13 cellular contexts compared by ENCODE assay signal in the genomic region with DNA sequence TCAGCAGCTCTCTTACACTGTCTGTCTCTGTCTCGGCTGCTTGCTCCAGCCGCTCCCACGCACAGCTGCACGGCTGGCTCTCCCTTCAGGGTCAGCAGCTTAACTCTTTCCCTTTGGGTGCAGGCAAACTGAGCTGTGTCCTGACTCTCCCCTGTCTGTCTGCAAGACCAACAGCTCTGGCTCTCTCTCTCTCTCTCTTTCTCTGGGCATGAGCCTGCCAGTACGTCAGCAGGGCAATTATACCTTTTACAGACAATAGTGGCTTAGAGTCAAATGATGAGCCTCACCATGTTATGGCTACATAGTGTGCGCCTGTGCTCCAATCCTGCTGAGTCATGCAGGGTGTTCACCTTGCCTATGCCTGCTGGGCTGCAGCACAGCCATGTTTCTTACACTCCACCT.
A peak's percentile ranks its signal among the peaks of the same experiment; 100 is the strongest.
DNase-seq lines count a peak whose midpoint lies in the region; ATAC-seq, FAIRE-seq and TF ChIP-seq lines count a peak whose summit lies in the region.
"Had no signal": no experiment of that assay in that cellular context is flagged by ENCODE, and none has a peak within 500 bp of the region (broad histone marks: within the 10 kb centered on the region; RNA-seq: fewer than 3 reads in every experiment).

No MANE protein-coding gene starts in this region.

- BruUV-seq in K562 (replicated peaks; lab: Mats Ljungman, UMichigan) = no TSS peak

- no peak overlapping the region for H3K27ac ChIP-seq in DND-41 (ENCODE audit: low read length)
- H3K27ac ChIP-seq in K562 (ENCODE audit: extremely low read depth, low read depth, low read length) = no peak overlapping the region

- H3K27me3 ChIP-seq in DND-41 (ENCODE audit: insufficient read depth, low read length, poor library complexity) (no peaks in the 10 kb centered on the region), K562 (ENCODE audit: control insufficient read depth in 2 of 2, insufficient read depth in 2 of 2, low read length in 2 of 2) (no peaks in the 10 kb centered on the region)

- FAIRE-seq in K562 (lab: Jason Lieb, UNC) = peak; percentile 6

- peaks cover 65% of the 10 kb centered on the region for H3K36me3 ChIP-seq in DND-41 (ENCODE audit: insufficient read depth, low read length)
- no peaks in the 10 kb centered on the region for H3K36me3 ChIP-seq in K562 (ENCODE audit: control insufficient read depth, insufficient read depth, low read length)

- no peak overlapping the region for H2AFZ ChIP-seq in DND-41 (ENCODE audit: low read depth, low read length)
- peak overlapping the region; percentile 65; the same call in 1 of the 2 replicates for H2AFZ ChIP-seq in K562 (ENCODE audit: low read depth, low read length)

- TF ChIP-seq CTCF in DND-41 (IDR thresholded peaks at IDR 0.05; ENCODE audit: borderline replicate concordance, extremely low read depth, low read length, poor library complexity, severe bottlenecking) = no peak
- no peak for TF ChIP-seq CTCF in K562 (IDR thresholded peaks at IDR 0.05 in 2 of 3, conservative IDR thresholded peaks at IDR 0.05 in 1 of 3; ENCODE audit: insufficient read depth in 2 of 3, low read depth in 1 of 3, low read length in 3 of 3)

- CTCF ChIA-PET in K562 (lab: Yijun Ruan, JAX; ENCODE audit: low intra/inter-chr PET ratio) = no interaction called here

- H3K9ac ChIP-seq in DND-41 (ENCODE audit: low read depth, low read length) = no peak overlapping the region
- no peak overlapping the region for H3K9ac ChIP-seq in K562 (ENCODE audit: insufficient read depth in 1 of 2, low read depth in 2 of 2, low read length in 2 of 2)

- no peak overlapping the region for H3K4me2 ChIP-seq in DND-41 (ENCODE audit: insufficient read depth, low read length)
- H3K4me2 ChIP-seq in K562 (ENCODE audit: insufficient read depth, low read length) = peak overlapping the region; percentile 54

- H4K20me1 ChIP-seq in DND-41 (ENCODE audit: insufficient read depth, low read length) (no peaks in the 10 kb centered on the region), K562 (replicated peaks; ENCODE audit: control insufficient read depth, insufficient read depth, low read length) (no peaks in the 10 kb centered on the region)

- no peak; the same call in 2 of the 3 replicates for ATAC-seq in DND-41 (ENCODE audit: insufficient read depth, low read depth)
- ATAC-seq in K562 = peak; percentile 90
- ATAC-seq in left colon = no peak

- POLR2A ChIA-PET in K562 (lab: Yijun Ruan, JAX) = interaction anchor here (0.6 kb wide), 1 partner anchor 379 kb away, joined by 3 read pairs; no protein-coding TSS in a partner anchor

- TF ChIP-seq RAD21 in K562 (CRISPR knock-in tag; conservative IDR thresholded peaks at IDR 0.05 in 1 of 2, IDR thresholded peaks at IDR 0.05 in 1 of 2) = no peak

- in situ Hi-C loops in K562 (cut with MboI) = no loop called here

- H3K79me2 ChIP-seq in DND-41 (ENCODE audit: insufficient read depth, low read length) (peaks cover 72% of the 10 kb centered on the region), K562 (ENCODE audit: control insufficient read depth, insufficient read depth, low read length) (no peaks in the 10 kb centered on the region)

- H3K4me1 ChIP-seq in DND-41 (ENCODE audit: insufficient read depth, low read length) = peaks cover 2% of the 10 kb centered on the region; the same call in 1 of the 2 replicates
- H3K4me1 ChIP-seq in K562 (replicated peaks in 1 of 2; ENCODE audit: control insufficient read depth in 2 of 2, insufficient read depth in 2 of 2, low read length in 2 of 2) = peaks cover 0 to 2% of the 10 kb centered on the region in 2 experiments; a peak in 1 of 5 replicates

- 0% methylated on average over 6 of the region's 6 CpGs for WGBS in K562 (ENCODE audit: insufficient coverage, low coverage, missing lambda C conversion rate)

- TF ChIP-seq EP300 in K562 (IDR thresholded peaks at IDR 0.05; ENCODE audit: low read length) = no peak

- H3K9me3 ChIP-seq in DND-41 (ENCODE audit: insufficient read depth, low read length, severe bottlenecking) (peaks cover 58% of the 10 kb centered on the region), K562 (replicated peaks; ENCODE audit: control insufficient read depth, insufficient read depth, low read depth, low read length) (no peaks in the 10 kb centered on the region)

- no peaks in the 10 kb centered on the region for H3K9me1 ChIP-seq in K562 (ENCODE audit: control insufficient read depth, insufficient read depth, low read length)

- no peak overlapping the region for H3K4me3 ChIP-seq in DND-41 (ENCODE audit: low read depth in 1 of 2, low read length in 2 of 2)
- 0 out of 2 replicates have a peak overlapping the region, but pooled peaks have one; percentile 5 for H3K4me3 ChIP-seq in K562

- intact Hi-C loops in K562 (cut with micrococcal nuclease) (no loop called here), left colon (cut with DNase I, micrococcal nuclease) (no loop called here)

- peak; percentile 54 for DNase-seq in DND-41
- peak; percentile 7 for DNase-seq in HT1080 (ENCODE audit: low read depth)
- peak in 3 of 4 experiments; percentile 11 to 50 (median 15) for DNase-seq in K562 (ENCODE audit: extremely low read depth in 1 of 4, low spot score in 3 of 4)
- DNase-seq in kidney glomerular epithelial cell (lab: John Stamatoyannopoulos, UW) = peak; percentile 5
- DNase-seq in left colon = no peak
- DNase-seq in NCI-H1048 (lab: John Stamatoyannopoulos, UW) = no peak
- DNase-seq in KG1 (lab: John Stamatoyannopoulos, UW) = no peak
- DNase-seq in NCI-H146 (lab: John Stamatoyannopoulos, UW) = no peak
- DNase-seq: activated CD4-positive, alpha-beta T cell treated with anti-CD3 and anti-CD28 coated beads, Interleukin-2, amount 10 ng/mL, durations not matched to agents 7 days and 5 days; activated naive CD4-positive, alpha-beta T cell treated with anti-CD3 and anti-CD28 coated beads for 36 hours; MM.1S; NCI-H2171; SHP77 treated with DMSO at 0.1 percent for 48 hours had no signal

- no peak for TF ChIP-seq POLR2A in K562 (conservative IDR thresholded peaks at IDR 0.05)

TF ChIP-seq in K562, 482 proteins besides CTCF, POLR2A, EP300 and RAD21 (continues in another document):
- no peak for TF ChIP-seq ZNF445 (CRISPR knock-in tag; IDR thresholded peaks at IDR 0.05; ENCODE audit: low read depth)
- peak; percentile 74 for TF ChIP-seq MAFK (IDR thresholded peaks at IDR 0.05; ENCODE audit: low read length)
- TF ChIP-seq NBN (IDR thresholded peaks at IDR 0.05; ENCODE audit: low read depth) = no peak
- TF ChIP-seq, protein P1, sequence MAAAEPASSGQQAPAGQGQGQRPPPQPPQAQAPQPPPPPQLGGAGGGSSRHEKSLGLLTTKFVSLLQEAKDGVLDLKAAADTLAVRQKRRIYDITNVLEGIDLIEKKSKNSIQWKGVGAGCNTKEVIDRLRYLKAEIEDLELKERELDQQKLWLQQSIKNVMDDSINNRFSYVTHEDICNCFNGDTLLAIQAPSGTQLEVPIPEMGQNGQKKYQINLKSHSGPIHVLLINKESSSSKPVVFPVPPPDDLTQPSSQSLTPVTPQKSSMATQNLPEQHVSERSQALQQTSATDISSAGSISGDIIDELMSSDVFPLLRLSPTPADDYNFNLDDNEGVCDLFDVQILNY (CRISPR knock-in tag; IDR thresholded peaks at IDR 0.05) = no peak
- no peak for TF ChIP-seq ZNF75A (CRISPR knock-in tag; IDR thresholded peaks at IDR 0.05)
- TF ChIP-seq NFE2 (IDR thresholded peaks at IDR 0.05; ENCODE audit: low read depth) = peak; percentile 84
- TF ChIP-seq ZNF408 (CRISPR knock-in tag; IDR thresholded peaks at IDR 0.05; ENCODE audit: low read depth) = no peak
- TF ChIP-seq, protein P2, sequence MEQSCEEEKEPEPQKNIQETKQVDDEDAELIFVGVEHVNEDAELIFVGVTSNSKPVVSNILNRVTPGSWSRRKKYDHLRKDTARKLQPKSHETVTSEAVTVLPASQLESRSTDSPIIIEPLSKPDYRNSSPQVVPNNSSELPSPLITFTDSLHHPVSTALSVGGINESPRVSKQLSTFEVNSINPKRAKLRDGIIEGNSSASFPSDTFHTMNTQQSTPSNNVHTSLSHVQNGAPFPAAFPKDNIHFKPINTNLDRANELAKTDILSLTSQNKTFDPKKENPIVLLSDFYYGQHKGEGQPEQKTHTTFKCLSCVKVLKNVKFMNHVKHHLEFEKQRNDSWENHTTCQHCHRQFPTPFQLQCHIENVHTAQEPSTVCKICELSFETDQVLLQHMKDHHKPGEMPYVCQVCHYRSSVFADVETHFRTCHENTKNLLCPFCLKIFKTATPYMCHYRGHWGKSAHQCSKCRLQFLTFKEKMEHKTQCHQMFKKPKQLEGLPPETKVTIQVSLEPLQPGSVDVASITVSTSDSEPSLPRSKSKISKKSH (CRISPR knock-in tag; IDR thresholded peaks at IDR 0.05) = no peak
- no peak for TF ChIP-seq ZNF311 (CRISPR knock-in tag; IDR thresholded peaks at IDR 0.05)
- TF ChIP-seq SNRNP70 (optimal IDR thresholded peaks at IDR 0.05; ENCODE audit: low read depth, low read length) = no peak
- TF ChIP-seq, protein P3, sequence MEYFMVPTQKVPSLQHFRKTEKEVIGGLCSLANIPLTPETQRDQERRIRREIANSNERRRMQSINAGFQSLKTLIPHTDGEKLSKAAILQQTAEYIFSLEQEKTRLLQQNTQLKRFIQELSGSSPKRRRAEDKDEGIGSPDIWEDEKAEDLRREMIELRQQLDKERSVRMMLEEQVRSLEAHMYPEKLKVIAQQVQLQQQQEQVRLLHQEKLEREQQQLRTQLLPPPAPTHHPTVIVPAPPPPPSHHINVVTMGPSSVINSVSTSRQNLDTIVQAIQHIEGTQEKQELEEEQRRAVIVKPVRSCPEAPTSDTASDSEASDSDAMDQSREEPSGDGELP (CRISPR knock-in tag; IDR thresholded peaks at IDR 0.05; ENCODE audit: borderline replicate concordance) = peak; percentile 12; the same call in 1 of the 2 replicates
- TF ChIP-seq ZNF143 (CRISPR knock-in tag; IDR thresholded peaks at IDR 0.05) = no peak
- 0 out of 2 replicates have a peak, but pooled peaks have one; percentile 29 for TF ChIP-seq SMARCA4 (IDR thresholded peaks at IDR 0.05)
- peak; percentile 86 for TF ChIP-seq NFE2L1 (tag; IDR thresholded peaks at IDR 0.05; ENCODE audit: borderline replicate concordance, low read depth)
- TF ChIP-seq, protein P4, sequence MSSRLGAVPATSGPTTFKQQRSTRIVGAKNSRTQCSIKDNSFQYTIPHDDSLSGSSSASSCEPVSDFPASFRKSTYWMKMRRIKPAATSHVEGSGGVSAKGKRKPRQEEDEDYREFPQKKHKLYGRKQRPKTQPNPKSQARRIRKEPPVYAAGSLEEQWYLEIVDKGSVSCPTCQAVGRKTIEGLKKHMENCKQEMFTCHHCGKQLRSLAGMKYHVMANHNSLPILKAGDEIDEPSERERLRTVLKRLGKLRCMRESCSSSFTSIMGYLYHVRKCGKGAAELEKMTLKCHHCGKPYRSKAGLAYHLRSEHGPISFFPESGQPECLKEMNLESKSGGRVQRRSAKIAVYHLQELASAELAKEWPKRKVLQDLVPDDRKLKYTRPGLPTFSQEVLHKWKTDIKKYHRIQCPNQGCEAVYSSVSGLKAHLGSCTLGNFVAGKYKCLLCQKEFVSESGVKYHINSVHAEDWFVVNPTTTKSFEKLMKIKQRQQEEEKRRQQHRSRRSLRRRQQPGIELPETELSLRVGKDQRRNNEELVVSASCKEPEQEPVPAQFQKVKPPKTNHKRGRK (tag; IDR thresholded peaks at IDR 0.05) = no peak

Comparison
In these comparisons a context has a peak if more than half of its experiments do, and no peak if none do; other contexts are left out.
1. DNase-seq: peak in DND-41 (single experiment), HT1080 (single experiment), K562 (3 of 4) and kidney glomerular epithelial cell (single experiment); none in left colon (0 of 2), NCI-H1048 (single experiment), KG1 (single experiment) and NCI-H146 (single experiment).